8 cellular contexts compared by ENCODE assay signal in genomic region chr20:45300961-45301360, GRCh38. TPM values are rescaled to one million over a fixed set of nuclear protein-coding genes. Genes with fewer than 3 reads are reported as not detected.
DNase-seq lines count a peak whose midpoint lies in the region; ATAC-seq and TF ChIP-seq lines count a peak whose summit lies in the region.

No MANE protein-coding gene starts in this region.

- H3K27me3 ChIP-seq in HCT116 (ENCODE audit: insufficient read depth, low read length), result no peaks in the 10 kb centered on the region
- no peaks in the 10 kb centered on the region for H3K27me3 ChIP-seq in right atrium auricular region

- no peak overlapping the region for H3K27ac ChIP-seq in HCT116 (ENCODE audit: low read depth, low read length)
- H3K27ac ChIP-seq in right atrium auricular region, result no peak overlapping the region

- intact Hi-C loops in HCT116 (cut with micrococcal nuclease), result no loop called here

- no peaks in the 10 kb centered on the region for H3K79me2 ChIP-seq in HCT116 (ENCODE audit: insufficient read depth, low read length)

- no peaks in the 10 kb centered on the region for H3K9me2 ChIP-seq in HCT116 (ENCODE audit: insufficient read depth)

- peak; percentile 44 for DNase-seq in EH (ENCODE audit: low read depth)
- DNase-seq in HCT116 (ENCODE audit: low read depth, low spot score), result peak; percentile 50
- no peak for DNase-seq in fibroblast of villous mesenchyme (ENCODE audit: low read depth)
- DNase-seq in NOMO-1 treated with dmso at 0.1 percent for 144 hours (lab: John Stamatoyannopoulos, UW; ENCODE audit: unreplicated experiment), result no peak
- no peak for DNase-seq in right atrium auricular region (ENCODE audit: low spot score)
- DNase-seq in NCI-H128 (lab: John Stamatoyannopoulos, UW; ENCODE audit: unreplicated experiment), result no peak

- H3K4me3 ChIP-seq in HCT116 (replicated peaks in 1 of 2; ENCODE audit: low read depth in 1 of 2, low read length in 2 of 2) (no peak overlapping the region), fibroblast of villous mesenchyme (ENCODE audit: low read depth, low read length) (no peak overlapping the region), right atrium auricular region (no peak overlapping the region)

- BruUV-seq in HCT116 (replicated peaks; lab: Mats Ljungman, UMichigan), result no TSS peak

- H3K9me3 ChIP-seq in HCT116 (ENCODE audit: control insufficient read depth in 1 of 2, insufficient read depth in 1 of 2, low read depth in 1 of 2, low read length in 2 of 2), result no peaks in the 10 kb centered on the region
- H3K9me3 ChIP-seq in right atrium auricular region, result no peaks in the 10 kb centered on the region

- no peak overlapping the region for H2AFZ ChIP-seq in HCT116 (ENCODE audit: low read depth, low read length, poor library complexity, severe bottlenecking)

- no peak for TF ChIP-seq RAD21 in HCT116 (IDR thresholded peaks at IDR 0.05; ENCODE audit: low read depth)

- TF ChIP-seq CTCF in HCT116 (IDR thresholded peaks at IDR 0.05 in 2 of 3, conservative IDR thresholded peaks at IDR 0.05 in 1 of 3; ENCODE audit: borderline replicate concordance in 1 of 3, insufficient read depth in 1 of 3, low read depth in 2 of 3, low read length in 2 of 3), result peak in 2 of 3 experiments; percentile 73 to 83; a peak in 4 of 6 replicates
- TF ChIP-seq CTCF in fibroblast of villous mesenchyme (IDR thresholded peaks at IDR 0.05; ENCODE audit: insufficient read depth, low read depth, low read length), result peak; percentile 56
- no peak for TF ChIP-seq CTCF in right atrium auricular region (IDR thresholded peaks at IDR 0.05)

- ATAC-seq in HCT116 (peak; percentile 99), SK-N-SH treated with all-trans-retinoic acid at 6 μM for 48 hours (peak; percentile 98), HG02840 (IDR thresholded peaks at IDR 0.05; ENCODE audit: low FRiP score, unreplicated experiment) (no peak)

- H3K36me3 ChIP-seq in HCT116 (ENCODE audit: control insufficient read depth in 1 of 2, insufficient read depth in 2 of 2, low read length in 2 of 2) (no peaks in the 10 kb centered on the region), right atrium auricular region (no peaks in the 10 kb centered on the region)

- TF ChIP-seq POLR2A in HCT116 (IDR thresholded peaks at IDR 0.05; ENCODE audit: borderline replicate concordance, extremely low read depth, insufficient read depth, insufficient read length), result no peak

- H3K4me2 ChIP-seq in HCT116 (ENCODE audit: low read length), result peak overlapping the region; percentile 20; the same call in 1 of the 2 replicates

- POLR2A ChIA-PET in HCT116 (lab: Charles Lee), result interaction anchor here (0.7 to 0.8 kb wide), 2 partner anchors 9 to 257 kb away, joined by 3 to 6 read pairs; no protein-coding TSS in a partner anchor

- no peak overlapping the region for H3K9ac ChIP-seq in HCT116 (ENCODE audit: low read length)

- no peaks in the 10 kb centered on the region for H4K20me1 ChIP-seq in HCT116 (ENCODE audit: insufficient read depth)

- CTCF ChIA-PET in HCT116 (lab: Charles Lee), result interaction anchor here (0.7 to 2.0 kb wide), 17 partner anchors 8 to 617 kb away, joined by 3 to 28 read pairs (median 4); partner anchors contain the start of gene SYS1

- H3K4me1 ChIP-seq in HCT116 (ENCODE audit: control insufficient read depth in 1 of 2, insufficient read depth in 2 of 2, low read length in 2 of 2), result peaks cover 0 to 14% of the 10 kb centered on the region in 2 experiments; a peak in 2 of 4 replicates
- H3K4me1 ChIP-seq in right atrium auricular region, result no peaks in the 10 kb centered on the region

- RAD21 ChIA-PET in HCT116 (lab: Charles Lee; ENCODE audit: low non-redundant PET in 1 of 2, low total read pairs in 2 of 2, uncharacterized antibody in 2 of 2, unreplicated experiment in 2 of 2), result interaction anchor here in 1 of 2 experiments (0.7 kb wide), 1 partner anchor 470 kb away, joined by 5 read pairs; no protein-coding TSS in a partner anchor

TF ChIP-seq in HCT116, 20 proteins besides CTCF, POLR2A, EP300 and RAD21 (continues in another document):
- no peak for TF ChIP-seq ZFX (IDR thresholded peaks at IDR 0.05)
- no peak for TF ChIP-seq SP1 (IDR thresholded peaks at IDR 0.05; ENCODE audit: low read depth)
- no peak for TF ChIP-seq CBX3 (IDR thresholded peaks at IDR 0.05; ENCODE audit: low read depth)
- TF ChIP-seq FOSL1 (IDR thresholded peaks at IDR 0.05; ENCODE audit: low read depth), result no peak
- TF ChIP-seq JUND (IDR thresholded peaks at IDR 0.05), result no peak
- no peak for TF ChIP-seq EZH2 (IDR thresholded peaks at IDR 0.05)
- no peak for TF ChIP-seq ELF1 (IDR thresholded peaks at IDR 0.05; ENCODE audit: borderline replicate concordance, low read depth)
- no peak for TF ChIP-seq ZNF274 (IDR thresholded peaks at IDR 0.05; ENCODE audit: low read depth, low read length)
- TF ChIP-seq ATF3 (IDR thresholded peaks at IDR 0.05), result no peak
- TF ChIP-seq SRF (IDR thresholded peaks at IDR 0.05; ENCODE audit: low read depth), result no peak
- TF ChIP-seq ZBTB33 (IDR thresholded peaks at IDR 0.05; ENCODE audit: extremely low read depth, insufficient replicate concordance, low read length), result no peak
- TF ChIP-seq POLR2AphosphoS5 (IDR thresholded peaks at IDR 0.05; ENCODE audit: low read depth, low read length), result no peak
- TF ChIP-seq YY1 (IDR thresholded peaks at IDR 0.05; ENCODE audit: extremely low read depth, insufficient replicate concordance, low read depth, low read length), result no peak

TF ChIP-seq in SK-N-SH treated with all-trans-retinoic acid at 6 μM for 48 hours, 23 proteins besides CTCF, POLR2A, EP300 and RAD21:
- TF ChIP-seq ZFP3 (CRISPR knock-in tag; IDR thresholded peaks at IDR 0.05) (no peak), PPARA (CRISPR knock-in tag; IDR thresholded peaks at IDR 0.05; ENCODE audit: borderline replicate concordance) (no peak), RARB (CRISPR knock-in tag; IDR thresholded peaks at IDR 0.05) (no peak), BACH2 (CRISPR knock-in tag; IDR thresholded peaks at IDR 0.05; ENCODE audit: borderline replicate concordance) (no peak), GLIS3 (CRISPR knock-in tag; IDR thresholded peaks at IDR 0.05) (no peak), ISL1 (CRISPR knock-in tag; IDR thresholded peaks at IDR 0.05) (no peak), TCF4 (CRISPR knock-in tag; IDR thresholded peaks at IDR 0.05; ENCODE audit: borderline replicate concordance) (no peak), PATZ1 (CRISPR knock-in tag; IDR thresholded peaks at IDR 0.05; ENCODE audit: borderline replicate concordance) (no peak), ESRRG (CRISPR knock-in tag; IDR thresholded peaks at IDR 0.05) (no peak), ARNTL (CRISPR knock-in tag; IDR thresholded peaks at IDR 0.05; ENCODE audit: borderline replicate concordance, low read depth) (no peak), ZNF70 (CRISPR knock-in tag; IDR thresholded peaks at IDR 0.05) (no peak), CSDC2 (CRISPR knock-in tag; IDR thresholded peaks at IDR 0.05) (no peak), OSR1 (CRISPR knock-in tag; IDR thresholded peaks at IDR 0.05) (no peak)

RNA-seq across cellular contexts. Expression of gene RBPJL, which starts 5.7 kb away (rescaled TPM):
- total RNA-seq in HCT116 (2021; ENCODE audit: unreplicated experiment) (not detected), fibroblast of villous mesenchyme (not detected in 2 replicates), right atrium auricular region (not detected)
- 0.05 and 0.08 TPM in 2 replicates for polyA plus RNA-seq in HCT116 (2012)

RNA-seq across cellular contexts. Expression of gene MATN4, which starts 7.1 kb away (rescaled TPM):
- total RNA-seq in HCT116 (2021; ENCODE audit: unreplicated experiment) (0.64 TPM), fibroblast of villous mesenchyme (not detected in 2 replicates), right atrium auricular region (not detected)
- polyA plus RNA-seq in HCT116 (2012), result 0.61 and 0.62 TPM in 2 replicates

RNA-seq across cellular contexts. Expression of gene SLPI, which starts 46.6 kb away (rescaled TPM):
- total RNA-seq in HCT116 (2021; ENCODE audit: unreplicated experiment), result 5.4 TPM
- 24.2 and 27.3 TPM in 2 replicates for polyA plus RNA-seq in HCT116 (2012)
- total RNA-seq in fibroblast of villous mesenchyme, result not detected in 2 replicates
- 100 to 1,000 TPM in 1 of 2 donors, 10 to 100 TPM in 1; 57.3 to 306 TPM for total RNA-seq in right atrium auricular region

RNA-seq across cellular contexts. Expression of gene SDC4, which starts 47.3 kb away (rescaled TPM):
- total RNA-seq in HCT116 (2021; ENCODE audit: unreplicated experiment), result 100 TPM
- 115 and 117 TPM in 2 replicates for polyA plus RNA-seq in HCT116 (2012)
- 129 and 178 TPM in 2 replicates for total RNA-seq in fibroblast of villous mesenchyme
- 10 to 100 TPM; 71.4 to 95.2 TPM for total RNA-seq in right atrium auricular region

Comparison
In these comparisons a context has a peak if more than half of its experiments do, and no peak if none do; other contexts are left out.
1. DNase-seq: peak in EH (single experiment) and HCT116 (single experiment); none in fibroblast of villous mesenchyme (single experiment), NOMO-1 treated with dmso at 0.1 percent for 144 hours (single experiment), right atrium auricular region (single experiment) and NCI-H128 (single experiment).
2. CTCF ChIP-seq: peak in HCT116 (2 of 3) and fibroblast of villous mesenchyme (single experiment); none in right atrium auricular region (0 of 2).